8 cellular contexts compared by ENCODE assay signal in genomic region chr9:69758981-69759477, GRCh38. TPM values are rescaled to one million over a fixed set of nuclear protein-coding genes. Genes with fewer than 3 reads are reported as not detected.
DNase-seq lines count a peak whose midpoint lies in the region; TF ChIP-seq lines count a peak whose summit lies in the region.

No MANE protein-coding gene starts in this region.

- TF ChIP-seq POLR2A in erythroblast (IDR thresholded peaks at IDR 0.05; ENCODE audit: low read length), result no peak

- H3K36me3 ChIP-seq in SJSA1, result peaks cover 16% of the 10 kb centered on the region
- no peaks in the 10 kb centered on the region for H3K36me3 ChIP-seq in neuron (ENCODE audit: insufficient read depth, low read length)

- peaks cover 11% of the 10 kb centered on the region for H3K36me3 Mint-ChIP-seq in HFFc6 (ENCODE audit: low read depth)

- peaks cover 8% of the 10 kb centered on the region for H3K4me1 ChIP-seq in SJSA1 (replicated peaks)
- H3K4me1 ChIP-seq in neuron (ENCODE audit: insufficient read depth, low read length), result peaks cover 16% of the 10 kb centered on the region

- no peak for TF ChIP-seq CTCF in HFFc6 (IDR thresholded peaks at IDR 0.05)

- H3K9me3 Mint-ChIP-seq in HFFc6, result no peaks in the 10 kb centered on the region

- H3K27ac ChIP-seq in SJSA1, result peak overlapping the region; percentile 88

- in situ Hi-C loops in G401 (cut with HindIII; ENCODE audit: low sequenced_read_pairs), result no loop called here

- H3K4me3 ChIP-seq in SJSA1 (peak overlapping the region; percentile 90), neuron (ENCODE audit: low read length) (peak overlapping the region; percentile 91)

- H3K4me1 Mint-ChIP-seq in HFFc6 (ENCODE audit: low read depth), result peaks cover 60% of the 10 kb centered on the region

- H3K27me3 ChIP-seq in SJSA1 (replicated peaks) (no peaks in the 10 kb centered on the region), neuron (ENCODE audit: insufficient read depth, low read length) (no peaks in the 10 kb centered on the region)

- H3K27ac Mint-ChIP-seq in HFFc6, result peak overlapping the region; percentile 96

- H3K27me3 Mint-ChIP-seq in HFFc6 (ENCODE audit: insufficient read depth), result no peaks in the 10 kb centered on the region

- DNase-seq in G401 (ENCODE audit: low spot score), result peak; percentile 66
- no peak for DNase-seq in HFFc6
- no peak for DNase-seq in SJSA1 (ENCODE audit: low read depth in 1 of 2, low spot score in 2 of 2)
- peak; percentile 60 to 77 for DNase-seq in erythroblast (lab: John Stamatoyannopoulos, UW)
- no peak for DNase-seq in NCI-H1417 treated with DMSO at 0.1 percent for 48 hours (lab: John Stamatoyannopoulos, UW)
- no peak for DNase-seq in COLO668 (lab: John Stamatoyannopoulos, UW; ENCODE audit: unreplicated experiment)
- DNase-seq in amniotic stem cell (lab: John Stamatoyannopoulos, UW), result no peak

- H3K4me3 Mint-ChIP-seq in HFFc6, result peak overlapping the region; percentile 97

- H3K9me3 ChIP-seq in SJSA1 (replicated peaks), result no peaks in the 10 kb centered on the region
- H3K9me3 ChIP-seq in neuron (ENCODE audit: low read length), result no peaks in the 10 kb centered on the region

- H2AFZ ChIP-seq in neuron (ENCODE audit: low read depth, low read length), result peak overlapping the region; percentile 50

RNA-seq across cellular contexts. Expression of gene PTAR1, which starts 0.8 kb away (rescaled TPM):
- 17.9 and 33.7 TPM in 2 replicates for total RNA-seq in G401 (2014; rRNA removed; shearing (Covaris generic))
- total RNA-seq in HFFc6 (2021; fragmentation: NEBNext Ultra II Directional; extraction: Animal tissue kit (Norgen Biotek cat#: 25700)), result 10 to 100 TPM; 49.8 to 61.3 (median 55.3) TPM
- total RNA-seq in SJSA1 (2014; rRNA removed; shearing (Covaris generic)), result 50.0 and 80.2 TPM in 2 replicates

Comparison
In these comparisons a context has a peak if more than half of its experiments do, and no peak if none do; other contexts are left out.
1. DNase-seq: peak in G401 (single experiment) and erythroblast (2 of 2); none in HFFc6 (single experiment), SJSA1 (0 of 2), NCI-H1417 treated with DMSO at 0.1 percent for 48 hours (single experiment), COLO668 (single experiment) and amniotic stem cell (single experiment).